ENCODE assay signal across 26 cellular contexts in the genomic region with DNA sequence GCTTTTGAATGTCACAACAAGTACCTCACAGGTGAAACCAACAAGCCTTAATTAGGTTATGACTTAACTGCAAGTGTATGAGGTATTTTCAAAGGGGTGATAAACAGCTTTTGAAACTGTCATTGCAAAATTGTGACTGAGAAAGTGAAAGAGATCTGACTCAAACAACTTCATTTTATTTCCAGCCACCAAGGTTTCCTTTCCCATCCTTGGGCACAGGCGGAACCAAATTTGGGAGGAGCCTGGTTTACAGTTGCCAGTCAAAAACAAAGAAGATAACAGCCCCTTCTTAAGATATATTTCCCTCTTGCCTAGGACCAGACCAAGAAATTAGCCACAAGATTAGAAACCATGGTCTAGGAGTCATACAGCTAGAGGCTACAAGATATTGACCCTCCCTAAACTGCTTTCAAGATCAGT.
DNase-seq lines count a peak whose midpoint lies in the region; ATAC-seq, FAIRE-seq and TF ChIP-seq lines count a peak whose summit lies in the region.
"Had no signal": no experiment of that assay in that cellular context is flagged by ENCODE, and none has a peak within 500 bp of the region (broad histone marks: within the 10 kb centered on the region; RNA-seq: fewer than 3 reads in every experiment).

No MANE protein-coding gene starts in this region.

- H3K4me1 Mint-ChIP-seq in stimulated activated naive CD8-positive, alpha-beta T cell treated with anti-CD3 and anti-CD28 coated beads, Interleukin-15, amount 100 ng/mL, for 72 hours = no peaks in the 10 kb centered on the region
- no peaks in the 10 kb centered on the region for H3K4me1 Mint-ChIP-seq in naive thymus-derived CD4-positive, alpha-beta T cell
- H3K4me1 Mint-ChIP-seq: activated CD8-positive, alpha-beta memory T cell treated with anti-CD3 and anti-CD28 coated beads, Interleukin-2, amount 10 ng/mL, durations not matched to agents 7 days and 5 days; activated naive CD4-positive, alpha-beta T cell treated with anti-CD3 and anti-CD28 coated beads, Interleukin-2, amount 50 U/mL, for 24 hours; B cell; naive thymus-derived CD8-positive, alpha-beta T cell had no signal

- H3K9me3 Mint-ChIP-seq in stimulated activated naive CD8-positive, alpha-beta T cell treated with anti-CD3 and anti-CD28 coated beads, Interleukin-15, amount 100 ng/mL, for 72 hours = no peaks in the 10 kb centered on the region
- H3K9me3 Mint-ChIP-seq in naive thymus-derived CD4-positive, alpha-beta T cell = peaks cover 0 to 14% (median 0%) of the 10 kb centered on the region in 11 donors
- H3K9me3 Mint-ChIP-seq: stimulated activated naive CD8-positive, alpha-beta T cell treated with anti-CD3 and anti-CD28 coated beads, Interleukin-15, Interleukin-2, amounts not matched to agents 100 ng/mL and 50 ng/mL, for 24 hours had no signal

- H3K27me3 ChIP-seq in naive thymus-derived CD4-positive, alpha-beta T cell (ENCODE audit: control insufficient read depth in 2 of 2, insufficient read depth in 2 of 2, low read length in 2 of 2) = no peaks in the 10 kb centered on the region
- H3K27me3 ChIP-seq: cardiac muscle cell, Peyer's patch, tibial nerve had no signal

- ATAC-seq in stimulated activated naive CD8-positive, alpha-beta T cell treated with anti-CD3 and anti-CD28 coated beads, Interleukin-15, amount 100 ng/mL, for 72 hours = peak; percentile 50
- no peak for ATAC-seq in stimulated activated naive CD8-positive, alpha-beta T cell treated with anti-CD3 and anti-CD28 coated beads, Interleukin-15, Interleukin-2, amounts not matched to agents 100 U/mL and 50 U/mL, for 24 hours
- ATAC-seq in GM21526 (IDR thresholded peaks at IDR 0.05; ENCODE audit: low FRiP score, unreplicated experiment) = peak; percentile 69
- ATAC-seq in HG03520 (IDR thresholded peaks at IDR 0.05; ENCODE audit: unreplicated experiment) = peak; percentile 44
- no peak for ATAC-seq in naive thymus-derived CD4-positive, alpha-beta T cell
- ATAC-seq: A549; activated CD8-positive, alpha-beta memory T cell treated with anti-CD3 and anti-CD28 coated beads, Interleukin-2, amount 10 ng/mL, durations not matched to agents 7 days and 5 days; naive thymus-derived CD8-positive, alpha-beta T cell had no signal

- H3K36me3 ChIP-seq in kidney (ENCODE audit: control insufficient read depth in 1 of 2, insufficient read depth in 2 of 2, low read length in 2 of 2) = no peaks in the 10 kb centered on the region
- no peaks in the 10 kb centered on the region for H3K36me3 ChIP-seq in naive thymus-derived CD4-positive, alpha-beta T cell (ENCODE audit: control insufficient read depth in 2 of 3, insufficient read depth in 3 of 3, low read length in 3 of 3)
- H3K36me3 ChIP-seq: cardiac muscle cell, Peyer's patch, tibial nerve had no signal

- no peaks in the 10 kb centered on the region for H3K4me1 ChIP-seq in kidney (ENCODE audit: control insufficient read depth in 1 of 2, insufficient read depth in 1 of 2, low read depth in 1 of 2, low read length in 2 of 2)
- no peaks in the 10 kb centered on the region for H3K4me1 ChIP-seq in naive thymus-derived CD4-positive, alpha-beta T cell (ENCODE audit: control insufficient read depth in 2 of 2, insufficient read depth in 2 of 2, low read length in 2 of 2)
- H3K4me1 ChIP-seq: A549, Peyer's patch, tibial nerve had no signal

- H3K27ac Mint-ChIP-seq in stimulated activated naive CD8-positive, alpha-beta T cell treated with anti-CD3 and anti-CD28 coated beads, Interleukin-15, amount 100 ng/mL, for 72 hours = no peak overlapping the region
- no peak overlapping the region for H3K27ac Mint-ChIP-seq in naive thymus-derived CD4-positive, alpha-beta T cell
- H3K27ac Mint-ChIP-seq: activated CD8-positive, alpha-beta memory T cell treated with anti-CD3 and anti-CD28 coated beads, Interleukin-2, amount 10 ng/mL, durations not matched to agents 7 days and 5 days; activated naive CD4-positive, alpha-beta T cell treated with anti-CD3 and anti-CD28 coated beads, Interleukin-2, amount 50 U/mL, for 24 hours; B cell; naive thymus-derived CD8-positive, alpha-beta T cell; stimulated activated naive CD8-positive, alpha-beta T cell treated with anti-CD3 and anti-CD28 coated beads, Interleukin-15, Interleukin-2, amounts not matched to agents 100 ng/mL and 50 ng/mL, for 24 hours had no signal

- H3K4me3 ChIP-seq in kidney (ENCODE audit: low read length in 2 of 2) (no peak overlapping the region), foreskin fibroblast (ENCODE audit: low read depth in 1 of 2, low read length in 2 of 2) (no peak overlapping the region)
- no peak overlapping the region for H3K4me3 ChIP-seq in naive thymus-derived CD4-positive, alpha-beta T cell (ENCODE audit: low read length)
- H3K4me3 ChIP-seq: A549, cardiac muscle cell, Peyer's patch, tibial nerve had no signal

- no peak overlapping the region for H3K4me3 Mint-ChIP-seq in stimulated activated naive CD8-positive, alpha-beta T cell treated with anti-CD3 and anti-CD28 coated beads, Interleukin-15, amount 100 ng/mL, for 72 hours
- no peak overlapping the region for H3K4me3 Mint-ChIP-seq in naive thymus-derived CD4-positive, alpha-beta T cell
- H3K4me3 Mint-ChIP-seq: activated CD8-positive, alpha-beta memory T cell treated with anti-CD3 and anti-CD28 coated beads, Interleukin-2, amount 10 ng/mL, durations not matched to agents 7 days and 5 days; activated naive CD4-positive, alpha-beta T cell treated with anti-CD3 and anti-CD28 coated beads, Interleukin-2, amount 50 U/mL, for 24 hours; B cell; naive thymus-derived CD8-positive, alpha-beta T cell; stimulated activated naive CD8-positive, alpha-beta T cell treated with anti-CD3 and anti-CD28 coated beads, Interleukin-15, Interleukin-2, amounts not matched to agents 100 ng/mL and 50 ng/mL, for 24 hours had no signal

- no peaks in the 10 kb centered on the region for H3K9me3 ChIP-seq in kidney (ENCODE audit: control insufficient read depth in 1 of 2, low read length in 2 of 2)
- no peaks in the 10 kb centered on the region for H3K9me3 ChIP-seq in naive thymus-derived CD4-positive, alpha-beta T cell (ENCODE audit: control insufficient read depth in 2 of 3, low read length in 3 of 3)
- H3K9me3 ChIP-seq: A549, Peyer's patch, tibial nerve had no signal

- POLR2A ChIA-PET in naive thymus-derived CD4-positive, alpha-beta T cell (lab: Charles Lee) = no interaction called here

- intact Hi-C loops in kidney (cut with DNase I) = no loop called here
- intact Hi-C loops in naive thymus-derived CD4-positive, alpha-beta T cell (cut with micrococcal nuclease) = no loop called here

- TF ChIP-seq CTCF in kidney (IDR thresholded peaks at IDR 0.05; ENCODE audit: borderline replicate concordance, extremely low read depth, insufficient read depth) (no peak), foreskin fibroblast (IDR thresholded peaks at IDR 0.05; ENCODE audit: low read depth, low read length) (no peak)

- CTCF ChIA-PET in naive thymus-derived CD4-positive, alpha-beta T cell (lab: Charles Lee) = no interaction called here

- H3K27ac ChIP-seq in kidney (ENCODE audit: low read depth in 2 of 2, low read length in 2 of 2) = no peak overlapping the region
- no peak overlapping the region for H3K27ac ChIP-seq in naive thymus-derived CD4-positive, alpha-beta T cell (ENCODE audit: low read depth, low read length)
- H3K27ac ChIP-seq: A549, cardiac muscle cell, Peyer's patch, tibial nerve had no signal

- H3K27me3 Mint-ChIP-seq in stimulated activated naive CD8-positive, alpha-beta T cell treated with anti-CD3 and anti-CD28 coated beads, Interleukin-15, amount 100 ng/mL, for 72 hours = no peaks in the 10 kb centered on the region
- H3K27me3 Mint-ChIP-seq in naive thymus-derived CD4-positive, alpha-beta T cell = no peaks in the 10 kb centered on the region
- H3K27me3 Mint-ChIP-seq: activated CD8-positive, alpha-beta memory T cell treated with anti-CD3 and anti-CD28 coated beads, Interleukin-2, amount 10 ng/mL, durations not matched to agents 7 days and 5 days; activated naive CD4-positive, alpha-beta T cell treated with anti-CD3 and anti-CD28 coated beads, Interleukin-2, amount 50 U/mL, for 24 hours; B cell; stimulated activated naive CD8-positive, alpha-beta T cell treated with anti-CD3 and anti-CD28 coated beads, Interleukin-15, Interleukin-2, amounts not matched to agents 100 ng/mL and 50 ng/mL, for 24 hours had no signal

- peak in 1 of 2 donors; percentile 16 for DNase-seq in stimulated activated naive CD8-positive, alpha-beta T cell treated with anti-CD3 and anti-CD28 coated beads, Interleukin-15, amount 100 ng/mL, for 72 hours
- no peak for DNase-seq in stimulated activated naive CD8-positive, alpha-beta T cell treated with anti-CD3 and anti-CD28 coated beads, Interleukin-15, Interleukin-2, amounts not matched to agents 100 U/mL and 50 U/mL, for 24 hours
- DNase-seq in kidney = no peak
- no peak for DNase-seq in OCI-M2 (lab: John Stamatoyannopoulos, UW; ENCODE audit: unreplicated experiment)
- DNase-seq in foreskin fibroblast = no peak
- DNase-seq in naive thymus-derived CD4-positive, alpha-beta T cell = no peak
- DNase-seq: activated CD8-positive, alpha-beta memory T cell treated with anti-CD3 and anti-CD28 coated beads, Interleukin-2, amount 10 ng/mL, durations not matched to agents 7 days and 5 days; anterior cingulate cortex; DMS79; Kasumi-1; mesenchymal stem cell; naive thymus-derived CD8-positive, alpha-beta T cell; NCI-H1092 treated with DMSO at 0.1 percent for 48 hours; NCI-H1930; NCI-H345; Peyer's patch; stimulated activated CD4-positive, alpha-beta T cell treated with anti-CD3 and anti-CD28 coated beads, Interleukin-4, amount 100 ng/mL, for 24 hours had no signal

- FAIRE-seq in kidney (lab: Jason Lieb, UNC) = no peak
- FAIRE-seq: A549, HTR-8/SVneo had no signal

- H3K9ac ChIP-seq in kidney (ENCODE audit: low read length in 2 of 2) = no peak overlapping the region

- no peaks in the 10 kb centered on the region for H3K36me3 Mint-ChIP-seq in naive thymus-derived CD4-positive, alpha-beta T cell
- H3K36me3 Mint-ChIP-seq: activated CD8-positive, alpha-beta memory T cell treated with anti-CD3 and anti-CD28 coated beads, Interleukin-2, amount 10 ng/mL, durations not matched to agents 7 days and 5 days; activated naive CD4-positive, alpha-beta T cell treated with anti-CD3 and anti-CD28 coated beads, Interleukin-2, amount 50 U/mL, for 24 hours; naive thymus-derived CD8-positive, alpha-beta T cell had no signal

Comparison
In these comparisons a context has a peak if more than half of its experiments do, and no peak if none do; other contexts are left out.
1. ATAC-seq: peak in stimulated activated naive CD8-positive, alpha-beta T cell treated with anti-CD3 and anti-CD28 coated beads, Interleukin-15, amount 100 ng/mL, for 72 hours (single experiment), GM21526 (single experiment) and HG03520 (single experiment); none in stimulated activated naive CD8-positive, alpha-beta T cell treated with anti-CD3 and anti-CD28 coated beads, Interleukin-15, Interleukin-2, amounts not matched to agents 100 U/mL and 50 U/mL, for 24 hours (single experiment) and naive thymus-derived CD4-positive, alpha-beta T cell (single experiment).